Comparison of ENCODE assay signal across 23 cellular contexts in the genomic region with DNA sequence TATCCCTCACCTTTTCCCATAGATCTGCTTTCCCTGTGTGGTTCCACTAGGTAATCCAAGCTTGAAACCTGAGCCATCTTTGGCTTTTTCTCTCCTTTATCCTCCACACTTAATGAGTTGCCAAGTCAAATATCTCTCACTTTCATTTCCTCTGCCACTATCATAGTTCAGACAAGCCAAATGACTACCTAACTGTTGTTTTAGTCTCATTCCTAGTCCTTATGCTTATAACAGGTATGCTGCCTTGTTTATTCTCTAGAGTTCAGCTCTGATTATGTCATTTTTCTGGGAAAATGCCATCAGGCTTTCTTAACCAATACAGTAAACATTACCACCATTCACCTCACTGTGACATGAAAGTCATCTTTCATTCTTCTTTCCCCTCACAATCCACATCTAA. TPM values are rescaled to one million over a fixed set of nuclear protein-coding genes. Genes with fewer than 3 reads are reported as not detected.
DNase-seq lines count a peak whose midpoint lies in the region; ATAC-seq, FAIRE-seq and TF ChIP-seq lines count a peak whose summit lies in the region.
"Had no signal": no experiment of that assay in that cellular context is flagged by ENCODE, and none has a peak within 500 bp of the region (broad histone marks: within the 10 kb centered on the region; RNA-seq: fewer than 3 reads in every experiment).

No MANE protein-coding gene starts in this region.

- H3K36me3 ChIP-seq in HepG2 (replicated peaks in 1 of 2; ENCODE audit: control insufficient read depth in 1 of 2, insufficient read depth in 2 of 2, low read length in 2 of 2), result no peaks in the 10 kb centered on the region; a peak in 1 of 5 replicates
- H3K36me3 ChIP-seq: gastrocnemius medialis had no signal

- TF ChIP-seq EP300 in HepG2 (IDR thresholded peaks at IDR 0.05; ENCODE audit: low read depth in 2 of 2, low read length in 2 of 2) (no peak), HepG2 (CRISPR knock-in tag; IDR thresholded peaks at IDR 0.05; ENCODE audit: borderline replicate concordance) (no peak)

- TF ChIP-seq POLR2A in HepG2 (IDR thresholded peaks at IDR 0.05; ENCODE audit: insufficient read depth in 1 of 2, low read depth in 2 of 2, low read length in 2 of 2), result no peak

- DNase-seq in NCI-H2196 treated with DMSO at 0.1 percent for 48 hours (lab: John Stamatoyannopoulos, UW; ENCODE audit: unreplicated experiment) (peak; percentile 20), HepG2 (ENCODE audit: low spot score) (peak; percentile 44), NCI-H1930 (lab: John Stamatoyannopoulos, UW) (no peak), SHP77 (lab: John Stamatoyannopoulos, UW) (no peak), amygdala (lab: John Stamatoyannopoulos, UW) (no peak)
- DNase-seq: activated CD4-positive, alpha-beta T cell treated with anti-CD3 and anti-CD28 coated beads for 36 hours; CD4-positive, alpha-beta memory T cell; effector memory CD4-positive, alpha-beta T cell; gastrocnemius medialis; Kasumi-1; kidney; NCI-H1092; NCI-H2107; NCI-H69; OCI-M1; SHP77 treated with DMSO at 0.1 percent for 48 hours; stimulated activated CD4-positive, alpha-beta T cell treated with anti-CD3 and anti-CD28 coated beads, Interleukin-4, amount 100 ng/mL, for 1 hour; stimulated activated naive CD8-positive, alpha-beta T cell treated with anti-CD3 and anti-CD28 coated beads, Interleukin-15, Interleukin-2, amounts not matched to agents 100 U/mL and 50 U/mL, for 24 hours had no signal

- TF ChIP-seq CTCF in HepG2 (CRISPR knock-in tag; IDR thresholded peaks at IDR 0.05), result no peak

- no peak overlapping the region for H3K9ac ChIP-seq in HepG2 (ENCODE audit: insufficient read depth, low read depth, low read length)

- intact Hi-C loops in HepG2 (cut with micrococcal nuclease; ENCODE audit: unreplicated experiment), result no loop called here

- H3K27ac ChIP-seq in HepG2 (ENCODE audit: extremely low read length, insufficient read depth, low read length), result no peak overlapping the region
- H3K27ac ChIP-seq: gastrocnemius medialis had no signal

- TF ChIP-seq RAD21 in HepG2 (CRISPR knock-in tag; IDR thresholded peaks at IDR 0.05), result no peak

- no peak overlapping the region for H3K4me2 ChIP-seq in HepG2 (ENCODE audit: low read depth, low read length)

- CTCF ChIA-PET in HepG2 (lab: Yijun Ruan, JAX; ENCODE audit: low intra/inter-chr PET ratio, low total read pairs), result no interaction called here

- H3K4me3 ChIP-seq in HepG2 (replicated peaks in 1 of 3; ENCODE audit: insufficient read depth in 1 of 3, low read depth in 2 of 3, low read length in 3 of 3), result no peak overlapping the region
- H3K4me3 ChIP-seq: gastrocnemius medialis had no signal

- POLR2A ChIA-PET in HepG2 (lab: Yijun Ruan, JAX), result no interaction called here

- no peaks in the 10 kb centered on the region for H4K20me1 ChIP-seq in HepG2 (ENCODE audit: insufficient read depth, low read length)

- no TSS peak for BruUV-seq in HepG2 (replicated peaks; lab: Mats Ljungman, UMichigan)

- peak; percentile 60 for ATAC-seq in GM21528 (IDR thresholded peaks at IDR 0.05; ENCODE audit: low FRiP score, unreplicated experiment)
- peak; percentile 59 for ATAC-seq in HG02938 (IDR thresholded peaks at IDR 0.05; ENCODE audit: unreplicated experiment)
- ATAC-seq in HepG2, result no peak
- ATAC-seq in GM18519 (IDR thresholded peaks at IDR 0.05; ENCODE audit: low FRiP score, unreplicated experiment), result no peak
- ATAC-seq: activated CD4-positive, alpha-beta T cell treated with anti-CD3 and anti-CD28 coated beads for 36 hours; esophagus mucosa; gastrocnemius medialis; stimulated activated naive CD8-positive, alpha-beta T cell treated with anti-CD3 and anti-CD28 coated beads, Interleukin-15, Interleukin-2, amounts not matched to agents 100 U/mL and 50 U/mL, for 24 hours had no signal

- in situ Hi-C loops in HepG2 (cut with HindIII; ENCODE audit: extremely low pct_ligation_motif_present, low pct_unique_long_range_greater_than_20kb), result no loop called here

- H2AFZ ChIP-seq in HepG2 (ENCODE audit: low read length), result no peak overlapping the region

- peaks cover 30% of the 10 kb centered on the region for H3K4me1 ChIP-seq in HepG2 (ENCODE audit: insufficient read depth, low read length)
- H3K4me1 ChIP-seq: gastrocnemius medialis had no signal

- no peak for FAIRE-seq in HepG2 (lab: Jason Lieb, UNC)
- FAIRE-seq: kidney, TTC549 had no signal

- H3K9me3 ChIP-seq in HepG2 (ENCODE audit: low read length), result no peaks in the 10 kb centered on the region
- H3K9me3 ChIP-seq: gastrocnemius medialis had no signal

- no peaks in the 10 kb centered on the region for H3K27me3 ChIP-seq in HepG2 (ENCODE audit: control insufficient read depth in 1 of 2, insufficient read depth in 2 of 2, low read length in 2 of 2)
- H3K27me3 ChIP-seq: gastrocnemius medialis had no signal

- peaks cover 1% of the 10 kb centered on the region for H3K79me2 ChIP-seq in HepG2 (ENCODE audit: insufficient read depth, low read length)

TF ChIP-seq in HepG2, 621 proteins besides CTCF, POLR2A, EP300 and RAD21:
- TF ChIP-seq BCL6 (CRISPR knock-in tag; IDR thresholded peaks at IDR 0.05), result no peak
- no peak for TF ChIP-seq NFKB2 (CRISPR knock-in tag; IDR thresholded peaks at IDR 0.05; ENCODE audit: borderline replicate concordance)
- no peak for TF ChIP-seq ZNF747 (CRISPR knock-in tag; IDR thresholded peaks at IDR 0.05; ENCODE audit: borderline replicate concordance)
- peak; percentile 23; the same call in 1 of the 2 replicates for TF ChIP-seq SAP130 (CRISPR knock-in tag; IDR thresholded peaks at IDR 0.05; ENCODE audit: low read depth)
- 0 out of 2 replicates have a peak, but pooled peaks have one; percentile 26 for TF ChIP-seq ZFP82 (CRISPR knock-in tag; IDR thresholded peaks at IDR 0.05; ENCODE audit: borderline replicate concordance)
- TF ChIP-seq ISL2 (CRISPR knock-in tag; IDR thresholded peaks at IDR 0.05), result no peak
- TF ChIP-seq FOXA3 (CRISPR knock-in tag; IDR thresholded peaks at IDR 0.05), result peak; percentile 29; the same call in 1 of the 2 replicates
- no peak for TF ChIP-seq ZIK1 (CRISPR knock-in tag; IDR thresholded peaks at IDR 0.05; ENCODE audit: borderline replicate concordance, low read depth)
- TF ChIP-seq ATF7 (IDR thresholded peaks at IDR 0.05), result 0 out of 2 replicates have a peak, but pooled peaks have one; percentile 9
- TF ChIP-seq ATF7 (CRISPR knock-in tag; IDR thresholded peaks at IDR 0.05), result no peak

RNA-seq across cellular contexts. Expression of gene EFHC1, which starts 6.5 kb away (rescaled TPM):
- total RNA-seq in HepG2 (2016; rRNA removed; fragmentation: Illumina TruSeq; extraction: Trizol), result 18.6 and 23.4 TPM in 2 replicates
- 6.3 TPM in 2 replicates for total RNA-seq in HepG2 (2016; cell fraction: cytosol; rRNA removed; fragmentation: Illumina TruSeq; extraction: Trizol; ENCODE audit: low read depth)
- total RNA-seq in HepG2 (2016; cell fraction: insoluble cytoplasmic fraction; rRNA removed; fragmentation: Illumina TruSeq; extraction: Trizol), result 20.7 and 23.3 TPM in 2 replicates
- total RNA-seq in HepG2 (2016; cell fraction: membrane; rRNA removed; fragmentation: Illumina TruSeq; extraction: Trizol), result 5.0 and 8.2 TPM in 2 replicates
- 39.5 and 46.3 TPM in 2 replicates for total RNA-seq in HepG2 (2016; cell fraction: nucleus; rRNA removed; fragmentation: Illumina TruSeq; extraction: Trizol)
- 23.5 and 29.5 TPM in 2 replicates for polyA plus RNA-seq in HepG2 (2011; rRNA removed)
- polyA plus RNA-seq in HepG2 (2011; cell fraction: cytosol; rRNA removed), result 5.5 and 9.2 TPM in 2 replicates
- polyA plus RNA-seq in HepG2 (2011; cell fraction: nucleus; rRNA removed), result 92.9 and 127 TPM in 2 replicates
- 10.2 and 15.7 TPM in 2 replicates for polyA plus RNA-seq in HepG2 (2012)
- 2.4 and 2.8 TPM in 2 replicates for polyA plus RNA-seq in HepG2 (2016; cell fraction: cytosol; fragmentation: Illumina TruSeq; extraction: Trizol; ENCODE audit: low read depth)
- 17.1 and 17.6 TPM in 2 replicates for polyA plus RNA-seq in HepG2 (2016; cell fraction: insoluble cytoplasmic fraction; fragmentation: Illumina TruSeq; extraction: Trizol; ENCODE audit: low read depth)
- 4.6 and 4.7 TPM in 2 replicates for polyA plus RNA-seq in HepG2 (2016; cell fraction: membrane; fragmentation: Illumina TruSeq; extraction: Trizol; ENCODE audit: low read depth)
- polyA plus RNA-seq in HepG2 (2016; cell fraction: nucleus; fragmentation: Illumina TruSeq; extraction: Trizol; ENCODE audit: insufficient read depth, low read depth), result 53.0 and 69.1 TPM in 2 replicates
- polyA minus RNA-seq in HepG2 (2011; rRNA and poly(A)+ RNA removed; ENCODE audit: low replicate concordance), result 14.9 and 26.4 TPM in 2 replicates
- polyA minus RNA-seq in HepG2 (2011; cell fraction: cytosol; rRNA and poly(A)+ RNA removed), result 3.9 and 7.9 TPM in 2 replicates
- 42.3 and 42.6 TPM in 2 replicates for polyA minus RNA-seq in HepG2 (2011; cell fraction: nucleus; rRNA and poly(A)+ RNA removed)

Comparison
In these comparisons a context has a peak if more than half of its experiments do, and no peak if none do; other contexts are left out.
1. ATAC-seq: peak in GM21528 (single experiment) and HG02938 (single experiment); none in HepG2 (single experiment) and GM18519 (single experiment).
2. DNase-seq: peak in NCI-H2196 treated with DMSO at 0.1 percent for 48 hours (single experiment) and HepG2 (single experiment); none in NCI-H1930 (0 of 2), SHP77 (0 of 2) and amygdala (0 of 56).